In the genomic region with DNA sequence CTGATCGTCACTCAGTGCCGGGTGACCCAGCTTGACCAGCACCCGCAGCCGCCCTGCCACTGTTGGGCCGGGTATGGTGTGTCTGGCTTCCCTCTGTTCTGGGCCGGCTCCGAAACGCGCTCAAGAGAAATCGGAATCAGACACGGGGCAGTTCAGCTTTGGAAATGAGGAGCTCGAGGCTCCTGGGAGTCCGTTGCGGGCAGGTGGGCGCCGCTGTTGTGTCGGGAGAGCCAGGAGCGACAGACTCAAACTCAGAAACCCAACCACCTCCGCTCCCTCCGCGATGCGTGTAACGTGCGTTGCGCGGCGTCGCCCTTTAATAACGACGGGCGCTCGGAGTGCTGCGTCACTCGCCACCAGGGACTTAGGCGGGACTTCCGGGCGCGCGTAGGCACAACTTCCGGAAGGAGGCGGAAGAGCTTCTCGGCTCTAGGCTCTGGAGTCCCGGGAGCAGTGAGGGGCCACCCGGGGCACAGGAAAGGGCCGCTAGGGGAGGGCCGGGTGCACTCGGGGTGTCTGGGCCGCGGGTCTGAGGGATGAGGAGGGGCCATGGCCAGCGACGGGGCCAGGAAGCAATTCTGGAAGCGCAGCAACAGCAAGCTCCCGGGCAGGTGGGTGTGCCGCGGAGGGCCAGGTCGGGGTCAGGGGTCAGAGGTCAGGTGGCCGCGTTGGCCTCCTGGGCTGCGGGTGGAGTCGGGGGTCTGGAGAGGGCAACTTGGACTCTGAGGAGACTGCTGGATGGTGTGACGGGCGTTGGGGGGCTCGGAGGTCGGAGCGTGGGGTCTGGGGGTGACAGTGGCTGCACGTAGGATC, we compare ENCODE assay signal across 1 cellular context.
A peak's percentile ranks its signal among the peaks of the same experiment; 100 is the strongest.
TF ChIP-seq lines count a peak whose summit lies in the region.

A gene with protein sequence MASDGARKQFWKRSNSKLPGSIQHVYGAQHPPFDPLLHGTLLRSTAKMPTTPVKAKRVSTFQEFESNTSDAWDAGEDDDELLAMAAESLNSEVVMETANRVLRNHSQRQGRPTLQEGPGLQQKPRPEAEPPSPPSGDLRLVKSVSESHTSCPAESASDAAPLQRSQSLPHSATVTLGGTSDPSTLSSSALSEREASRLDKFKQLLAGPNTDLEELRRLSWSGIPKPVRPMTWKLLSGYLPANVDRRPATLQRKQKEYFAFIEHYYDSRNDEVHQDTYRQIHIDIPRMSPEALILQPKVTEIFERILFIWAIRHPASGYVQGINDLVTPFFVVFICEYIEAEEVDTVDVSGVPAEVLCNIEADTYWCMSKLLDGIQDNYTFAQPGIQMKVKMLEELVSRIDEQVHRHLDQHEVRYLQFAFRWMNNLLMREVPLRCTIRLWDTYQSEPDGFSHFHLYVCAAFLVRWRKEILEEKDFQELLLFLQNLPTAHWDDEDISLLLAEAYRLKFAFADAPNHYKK (plus strand): TSS at position 413 of the 813 bp plus-strand sequence. CDS start 137 bp downstream, at position 550.

TF ChIP-seq in HepG2, 621 proteins besides CTCF, POLR2A, EP300 and RAD21 (continued from another document and continues in another):
- TF ChIP-seq GTF2F1 (IDR thresholded peaks at IDR 0.05; ENCODE audit: low read length) (peak; percentile 70; the same call in 1 of the 2 replicates), NFE2L1 (CRISPR knock-in tag; IDR thresholded peaks at IDR 0.05; ENCODE audit: borderline replicate concordance) (peak; percentile 81; the same call in 1 of the 2 replicates), SRSF9 (IDR thresholded peaks at IDR 0.05; ENCODE audit: borderline replicate concordance, insufficient read depth, low read depth, low read length, poor library complexity, severe bottlenecking) (no peak), ZNF296 (CRISPR knock-in tag; conservative IDR thresholded peaks at IDR 0.05) (peak; percentile 70), ATM (IDR thresholded peaks at IDR 0.05; ENCODE audit: borderline replicate concordance) (no peak), JUND (CRISPR knock-in tag; IDR thresholded peaks at IDR 0.05) (no peak), HCFC1 (IDR thresholded peaks at IDR 0.05; ENCODE audit: low read depth, low read length) (peak; percentile 76), SMYD3 (CRISPR knock-in tag; IDR thresholded peaks at IDR 0.05) (no peak; the same call in 1 of the 2 replicates), SNAI1 (CRISPR knock-in tag; IDR thresholded peaks at IDR 0.05; ENCODE audit: borderline replicate concordance) (peak; percentile 64; the same call in 1 of the 2 replicates), ZSCAN29 (CRISPR knock-in tag; conservative IDR thresholded peaks at IDR 0.05) (peak; percentile 63; the same call in 1 of the 2 replicates), NRL (CRISPR knock-in tag; IDR thresholded peaks at IDR 0.05; ENCODE audit: borderline replicate concordance) (peak; percentile 57), ZNF552 (CRISPR knock-in tag; IDR thresholded peaks at IDR 0.05; ENCODE audit: borderline replicate concordance) (no peak), MEIS1 (CRISPR knock-in tag; IDR thresholded peaks at IDR 0.05; ENCODE audit: borderline replicate concordance) (no peak), ZNF768 (CRISPR knock-in tag; IDR thresholded peaks at IDR 0.05) (peak; percentile 76; the same call in 1 of the 2 replicates), JUN (CRISPR knock-in tag; IDR thresholded peaks at IDR 0.05) (no peak; the same call in 1 of the 2 replicates), DR1 (CRISPR knock-in tag; IDR thresholded peaks at IDR 0.05) (peak; percentile 98), ZNF207 (IDR thresholded peaks at IDR 0.05; ENCODE audit: borderline replicate concordance) (no peak), ATAD3A (CRISPR knock-in tag; IDR thresholded peaks at IDR 0.05) (no peak), YEATS4 (CRISPR knock-in tag; IDR thresholded peaks at IDR 0.05; ENCODE audit: borderline replicate concordance) (peak; percentile 91), DNMT1 (CRISPR knock-in tag; IDR thresholded peaks at IDR 0.05) (no peak), ZMAT3 (CRISPR knock-in tag; conservative IDR thresholded peaks at IDR 0.05) (no peak; the same call in 1 of the 2 replicates), ZNF761 (CRISPR knock-in tag; conservative IDR thresholded peaks at IDR 0.05) (peak; percentile 83; the same call in 1 of the 2 replicates), KDM2A (CRISPR knock-in tag; IDR thresholded peaks at IDR 0.05; ENCODE audit: borderline replicate concordance, low read depth) (peak; percentile 90), GFI1 (CRISPR knock-in tag; IDR thresholded peaks at IDR 0.05; ENCODE audit: borderline replicate concordance) (no peak), ZNF562 (CRISPR knock-in tag; IDR thresholded peaks at IDR 0.05; ENCODE audit: borderline replicate concordance) (no peak), ZNF383 (CRISPR knock-in tag; IDR thresholded peaks at IDR 0.05; ENCODE audit: borderline replicate concordance) (no peak), SP5 (CRISPR knock-in tag; IDR thresholded peaks at IDR 0.05; ENCODE audit: borderline replicate concordance, low read depth) (peak; percentile 20; the same call in 1 of the 2 replicates), EEA1 (CRISPR knock-in tag; IDR thresholded peaks at IDR 0.05; ENCODE audit: borderline replicate concordance) (peak; percentile 70; the same call in 1 of the 2 replicates), ZNF703 (CRISPR knock-in tag; IDR thresholded peaks at IDR 0.05; ENCODE audit: borderline replicate concordance) (no peak), ZKSCAN5 (CRISPR knock-in tag; IDR thresholded peaks at IDR 0.05) (no peak), TGIF2 (CRISPR knock-in tag; IDR thresholded peaks at IDR 0.05) (peak; percentile 42; the same call in 1 of the 2 replicates), ZNF616 (CRISPR knock-in tag; IDR thresholded peaks at IDR 0.05; ENCODE audit: low read depth) (0 out of 2 replicates have a peak, but pooled peaks have one; percentile 41), RBM22 (optimal IDR thresholded peaks at IDR 0.05; ENCODE audit: low read length) (no peak), IKZF4 (CRISPR knock-in tag; IDR thresholded peaks at IDR 0.05; ENCODE audit: borderline replicate concordance, low read depth, not compliant biosample characterization) (no peak), HNF4A (CRISPR knock-in tag; IDR thresholded peaks at IDR 0.05) (peak; percentile 55), SALL1 (CRISPR knock-in tag; IDR thresholded peaks at IDR 0.05) (peak; percentile 92), REL (CRISPR knock-in tag; conservative IDR thresholded peaks at IDR 0.05) (peak; percentile 78; the same call in 1 of the 2 replicates), ZNF567 (CRISPR knock-in tag; IDR thresholded peaks at IDR 0.05; ENCODE audit: borderline replicate concordance) (no peak)
- TF ChIP-seq, protein P1, sequence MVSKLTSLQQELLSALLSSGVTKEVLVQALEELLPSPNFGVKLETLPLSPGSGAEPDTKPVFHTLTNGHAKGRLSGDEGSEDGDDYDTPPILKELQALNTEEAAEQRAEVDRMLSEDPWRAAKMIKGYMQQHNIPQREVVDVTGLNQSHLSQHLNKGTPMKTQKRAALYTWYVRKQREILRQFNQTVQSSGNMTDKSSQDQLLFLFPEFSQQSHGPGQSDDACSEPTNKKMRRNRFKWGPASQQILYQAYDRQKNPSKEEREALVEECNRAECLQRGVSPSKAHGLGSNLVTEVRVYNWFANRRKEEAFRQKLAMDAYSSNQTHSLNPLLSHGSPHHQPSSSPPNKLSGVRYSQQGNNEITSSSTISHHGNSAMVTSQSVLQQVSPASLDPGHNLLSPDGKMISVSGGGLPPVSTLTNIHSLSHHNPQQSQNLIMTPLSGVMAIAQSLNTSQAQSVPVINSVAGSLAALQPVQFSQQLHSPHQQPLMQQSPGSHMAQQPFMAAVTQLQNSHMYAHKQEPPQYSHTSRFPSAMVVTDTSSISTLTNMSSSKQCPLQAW (CRISPR knock-in tag; IDR thresholded peaks at IDR 0.05) = peak; percentile 85
- TF ChIP-seq, protein P2, sequence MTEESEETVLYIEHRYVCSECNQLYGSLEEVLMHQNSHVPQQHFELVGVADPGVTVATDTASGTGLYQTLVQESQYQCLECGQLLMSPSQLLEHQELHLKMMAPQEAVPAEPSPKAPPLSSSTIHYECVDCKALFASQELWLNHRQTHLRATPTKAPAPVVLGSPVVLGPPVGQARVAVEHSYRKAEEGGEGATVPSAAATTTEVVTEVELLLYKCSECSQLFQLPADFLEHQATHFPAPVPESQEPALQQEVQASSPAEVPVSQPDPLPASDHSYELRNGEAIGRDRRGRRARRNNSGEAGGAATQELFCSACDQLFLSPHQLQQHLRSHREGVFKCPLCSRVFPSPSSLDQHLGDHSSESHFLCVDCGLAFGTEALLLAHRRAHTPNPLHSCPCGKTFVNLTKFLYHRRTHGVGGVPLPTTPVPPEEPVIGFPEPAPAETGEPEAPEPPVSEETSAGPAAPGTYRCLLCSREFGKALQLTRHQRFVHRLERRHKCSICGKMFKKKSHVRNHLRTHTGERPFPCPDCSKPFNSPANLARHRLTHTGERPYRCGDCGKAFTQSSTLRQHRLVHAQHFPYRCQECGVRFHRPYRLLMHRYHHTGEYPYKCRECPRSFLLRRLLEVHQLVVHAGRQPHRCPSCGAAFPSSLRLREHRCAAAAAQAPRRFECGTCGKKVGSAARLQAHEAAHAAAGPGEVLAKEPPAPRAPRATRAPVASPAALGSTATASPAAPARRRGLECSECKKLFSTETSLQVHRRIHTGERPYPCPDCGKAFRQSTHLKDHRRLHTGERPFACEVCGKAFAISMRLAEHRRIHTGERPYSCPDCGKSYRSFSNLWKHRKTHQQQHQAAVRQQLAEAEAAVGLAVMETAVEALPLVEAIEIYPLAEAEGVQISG (CRISPR knock-in tag; IDR thresholded peaks at IDR 0.05) = peak; percentile 92
- TF ChIP-seq, protein P3, sequence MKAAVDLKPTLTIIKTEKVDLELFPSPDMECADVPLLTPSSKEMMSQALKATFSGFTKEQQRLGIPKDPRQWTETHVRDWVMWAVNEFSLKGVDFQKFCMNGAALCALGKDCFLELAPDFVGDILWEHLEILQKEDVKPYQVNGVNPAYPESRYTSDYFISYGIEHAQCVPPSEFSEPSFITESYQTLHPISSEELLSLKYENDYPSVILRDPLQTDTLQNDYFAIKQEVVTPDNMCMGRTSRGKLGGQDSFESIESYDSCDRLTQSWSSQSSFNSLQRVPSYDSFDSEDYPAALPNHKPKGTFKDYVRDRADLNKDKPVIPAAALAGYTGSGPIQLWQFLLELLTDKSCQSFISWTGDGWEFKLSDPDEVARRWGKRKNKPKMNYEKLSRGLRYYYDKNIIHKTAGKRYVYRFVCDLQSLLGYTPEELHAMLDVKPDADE (CRISPR knock-in tag; IDR thresholded peaks at IDR 0.05) = no peak
- TF ChIP-seq, protein P4, sequence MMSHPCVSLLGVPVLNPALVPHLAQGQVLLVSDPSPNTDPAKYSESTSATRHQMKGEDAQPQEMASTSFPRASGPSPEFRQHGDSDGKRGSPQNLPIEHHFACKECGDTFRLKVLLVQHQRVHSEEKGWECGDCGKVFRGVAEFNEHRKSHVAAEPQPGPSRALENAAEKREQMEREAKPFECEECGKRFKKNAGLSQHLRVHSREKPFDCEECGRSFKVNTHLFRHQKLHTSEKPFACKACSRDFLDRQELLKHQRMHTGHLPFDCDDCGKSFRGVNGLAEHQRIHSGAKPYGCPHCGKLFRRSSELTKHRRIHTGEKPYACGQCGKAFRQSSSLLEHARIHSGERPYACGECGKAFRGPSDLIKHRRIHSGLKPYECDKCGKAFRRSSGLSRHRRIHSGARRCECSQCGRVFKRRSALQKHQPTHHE (CRISPR knock-in tag; IDR thresholded peaks at IDR 0.05; ENCODE audit: borderline replicate concordance) = peak; percentile 80; the same call in 1 of the 2 replicates
- TF ChIP-seq, protein P5, sequence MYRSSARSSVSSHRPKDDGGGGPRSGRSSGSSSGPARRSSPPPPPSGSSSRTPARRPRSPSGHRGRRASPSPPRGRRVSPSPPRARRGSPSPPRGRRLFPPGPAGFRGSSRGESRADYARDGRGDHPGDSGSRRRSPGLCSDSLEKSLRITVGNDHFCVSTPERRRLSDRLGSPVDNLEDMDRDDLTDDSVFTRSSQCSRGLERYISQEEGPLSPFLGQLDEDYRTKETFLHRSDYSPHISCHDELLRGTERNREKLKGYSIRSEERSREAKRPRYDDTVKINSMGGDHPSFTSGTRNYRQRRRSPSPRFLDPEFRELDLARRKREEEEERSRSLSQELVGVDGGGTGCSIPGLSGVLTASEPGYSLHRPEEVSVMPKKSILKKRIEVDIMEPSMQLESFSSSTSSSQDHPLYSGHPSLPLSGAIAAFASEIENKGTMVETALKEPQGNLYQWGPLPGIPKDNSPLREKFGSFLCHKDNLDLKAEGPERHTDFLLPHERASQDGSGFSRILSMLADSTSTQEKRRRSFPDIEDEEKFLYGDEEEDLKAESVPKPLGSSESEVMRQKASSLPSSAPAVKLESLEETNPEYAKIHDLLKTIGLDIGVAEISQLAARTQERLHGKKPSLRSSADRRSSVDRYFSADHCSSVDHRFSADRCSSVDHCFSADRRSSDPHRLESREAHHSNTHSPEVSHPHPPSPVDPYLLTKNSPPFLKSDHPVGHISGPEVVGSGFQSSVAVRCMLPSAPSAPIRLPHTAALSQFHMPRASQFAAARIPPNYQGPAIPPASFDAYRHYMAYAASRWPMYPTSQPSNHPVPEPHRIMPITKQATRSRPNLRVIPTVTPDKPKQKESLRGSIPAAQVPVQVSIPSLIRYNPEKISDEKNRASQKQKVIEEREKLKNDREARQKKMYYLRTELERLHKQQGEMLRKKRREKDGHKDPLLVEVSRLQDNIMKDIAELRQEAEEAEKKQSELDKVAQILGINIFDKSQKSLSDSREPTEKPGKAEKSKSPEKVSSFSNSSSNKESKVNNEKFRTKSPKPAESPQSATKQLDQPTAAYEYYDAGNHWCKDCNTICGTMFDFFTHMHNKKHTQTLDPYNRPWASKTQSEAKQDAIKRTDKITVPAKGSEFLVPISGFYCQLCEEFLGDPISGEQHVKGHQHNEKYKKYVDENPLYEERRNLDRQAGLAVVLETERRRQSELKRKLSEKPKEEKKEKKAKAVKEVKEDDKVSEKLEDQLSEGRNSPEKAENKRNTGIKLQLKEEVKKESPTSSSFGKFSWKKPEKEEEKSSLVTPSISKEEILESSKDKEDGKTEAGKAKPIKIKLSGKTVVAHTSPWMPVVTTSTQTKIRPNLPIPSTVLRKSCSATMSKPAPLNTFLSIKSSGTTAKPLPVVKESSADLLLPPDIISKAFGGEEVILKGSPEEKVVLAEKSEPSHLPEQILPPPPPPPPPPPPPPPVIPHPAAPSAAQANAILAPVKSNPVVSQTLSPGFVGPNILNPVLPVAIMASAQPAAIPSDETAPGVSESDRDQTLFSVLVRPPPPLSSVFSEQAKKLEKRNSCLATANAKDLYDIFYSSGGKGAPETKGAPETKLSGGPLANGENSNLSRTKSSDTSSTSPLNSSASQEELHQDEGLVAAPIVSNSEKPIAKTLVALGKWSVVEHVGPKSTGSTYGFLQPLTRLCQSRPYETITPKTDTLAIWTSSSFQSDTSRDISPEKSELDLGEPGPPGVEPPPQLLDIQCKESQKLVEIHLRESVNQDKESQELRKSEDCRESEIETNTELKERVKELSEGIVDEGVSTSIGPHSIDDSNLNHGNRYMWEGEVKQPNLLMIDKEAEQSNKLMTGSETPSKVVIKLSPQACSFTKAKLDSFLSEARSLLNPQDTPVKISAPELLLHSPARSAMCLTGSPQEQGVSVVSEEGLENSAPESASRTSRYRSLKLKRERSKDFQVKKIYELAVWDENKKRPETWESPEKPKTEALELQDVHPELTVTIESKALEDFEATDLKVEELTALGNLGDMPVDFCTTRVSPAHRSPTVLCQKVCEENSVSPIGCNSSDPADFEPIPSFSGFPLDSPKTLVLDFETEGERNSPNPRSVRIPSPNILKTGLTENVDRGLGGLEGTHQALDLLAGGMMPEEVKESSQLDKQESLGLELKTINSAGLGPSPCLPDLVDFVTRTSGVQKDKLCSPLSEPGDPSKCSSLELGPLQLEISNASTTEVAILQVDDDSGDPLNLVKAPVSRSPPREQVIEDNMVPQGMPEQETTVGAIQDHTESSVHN (CRISPR knock-in tag; IDR thresholded peaks at IDR 0.05) = no peak
